In the genomic region with DNA sequence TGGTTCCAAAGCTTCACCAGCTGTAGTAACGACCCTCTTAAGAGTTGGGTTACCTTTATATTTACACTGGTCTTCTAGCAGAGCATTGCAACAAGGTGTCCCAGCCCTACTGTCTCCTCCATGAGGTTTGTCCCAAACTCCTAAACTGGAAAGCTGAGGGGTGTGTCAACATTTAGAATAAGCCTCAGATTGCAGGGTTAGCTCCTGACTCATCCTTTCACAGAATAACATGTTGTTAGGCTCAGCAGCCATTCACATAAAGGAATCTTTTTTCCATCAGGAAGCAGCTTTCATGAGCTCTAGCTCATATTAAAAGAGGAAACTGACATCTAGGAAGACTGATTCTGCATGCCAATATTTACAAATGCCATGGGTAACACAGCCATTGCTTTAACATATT, we compare ENCODE assay signal across 13 cellular contexts.
DNase-seq lines count a peak whose midpoint lies in the region; ATAC-seq and TF ChIP-seq lines count a peak whose summit lies in the region.
"Had no signal": no experiment of that assay in that cellular context is flagged by ENCODE, and none has a peak within 500 bp of the region (broad histone marks: within the 10 kb centered on the region; RNA-seq: fewer than 3 reads in every experiment).

No MANE protein-coding gene starts in this region.

- H3K27me3 Mint-ChIP-seq in natural killer cell (ENCODE audit: low read depth in 2 of 2), result no peaks in the 10 kb centered on the region

- H3K36me3 ChIP-seq in heart right ventricle (no peaks in the 10 kb centered on the region), SK-N-SH (replicated peaks in 1 of 2; ENCODE audit: control insufficient read depth in 1 of 2, insufficient read depth in 2 of 2, low read length in 1 of 2) (no peaks in the 10 kb centered on the region), aorta (ENCODE audit: control insufficient read depth in 1 of 2, insufficient read depth in 2 of 2, low read length in 1 of 2) (no peaks in the 10 kb centered on the region)
- H3K36me3 ChIP-seq: adrenal gland, thyroid gland had no signal

- WGBS in heart right ventricle, 2 donors, result 79 to 81% methylated on average over 1 of the region's 1 CpG
- 87% methylated on average over 1 of the region's 1 CpG for WGBS in SK-N-SH (ENCODE audit: low lambda C conversion rate)
- WGBS in aorta, 2 donors, result 88 to 91% methylated on average over 1 of the region's 1 CpG

- H3K9ac ChIP-seq in SK-N-SH, result no peak overlapping the region

- intact Hi-C loops in heart right ventricle (cut with DNase I), result no loop called here
- intact Hi-C loops in Right ventricle myocardium inferior (cut with DNase I), result loop anchor here (5.0 kb wide), 1 partner anchor 35 kb away; no protein-coding TSS in a partner anchor
- intact Hi-C loops in aorta (cut with DNase I), result loop anchor here in 1 of 2 donors (5.0 kb wide), 1 partner anchor 35 kb away; no protein-coding TSS in a partner anchor
- intact Hi-C loops in natural killer cell (cut with micrococcal nuclease), result no loop called here
- intact Hi-C loops in dorsolateral prefrontal cortex (cut with DNase I), result no loop called here

- peaks cover 11% of the 10 kb centered on the region for H3F3A ChIP-seq in SK-N-SH (replicated peaks; ENCODE audit: insufficient read depth)

- H3K9me2 ChIP-seq in SK-N-SH, result no peaks in the 10 kb centered on the region

- peak overlapping the region in 5 of 10 donors; percentile 23 to 55 (median 41) for H3K27ac ChIP-seq in heart right ventricle
- peak overlapping the region in 1 of 2 experiments; percentile 23; a peak in 1 of 4 replicates for H3K27ac ChIP-seq in SK-N-SH (ENCODE audit: low read depth in 2 of 2, low read length in 1 of 2)
- no peak overlapping the region for H3K27ac ChIP-seq in aorta (ENCODE audit: low read depth in 1 of 2, low read length in 2 of 2)
- peak overlapping the region in 7 of 59 donors; percentile 1 to 42 (median 23) for H3K27ac ChIP-seq in dorsolateral prefrontal cortex
- H3K27ac ChIP-seq: adrenal gland, thyroid gland had no signal

- no peak for TF ChIP-seq EP300 in SK-N-SH (IDR thresholded peaks at IDR 0.05; ENCODE audit: borderline replicate concordance in 1 of 2, low read depth in 1 of 2, low read length in 1 of 2)

- CTCF ChIA-PET in SK-N-SH (lab: Yijun Ruan, JAX), result interaction anchor here (0.7 to 1.6 kb wide), 3 partner anchors 22 to 183 kb away, joined by 3 read pairs; no protein-coding TSS in a partner anchor

- H3K4me2 ChIP-seq in SK-N-SH, result peak overlapping the region; percentile 49

- TF ChIP-seq RAD21 in SK-N-SH (IDR thresholded peaks at IDR 0.05; ENCODE audit: low read length), result no peak

- POLR2A ChIA-PET in SK-N-SH (lab: Yijun Ruan, JAX), result no interaction called here

- ATAC-seq in heart right ventricle (peak in 6 of 8 donors; percentile 39 to 76 (median 54)), Right ventricle myocardium inferior (no peak), aorta (ENCODE audit: low FRiP score) (no peak), natural killer cell (no peak)
- ATAC-seq: naive thymus-derived CD8-positive, alpha-beta T cell had no signal

- DNase-seq in heart right ventricle (no peak), Right ventricle myocardium inferior (ENCODE audit: missing footprints) (no peak), SK-N-SH (no peak), fibroblast of peridontal ligament (ENCODE audit: extremely low read depth) (peak; percentile 78), iPS-NIHi7 (ENCODE audit: extremely low spot score) (no peak), aorta (no peak), natural killer cell (no peak), dorsolateral prefrontal cortex (no peak)
- DNase-seq: activated T-cell treated with anti-CD3 and anti-CD28 coated beads for 4 hours; adrenal gland; naive thymus-derived CD8-positive, alpha-beta T cell; SHP77 treated with DMSO at 0.1 percent for 48 hours; thyroid gland had no signal

- peaks cover 0 to 65% (median 13%) of the 10 kb centered on the region in 9 donors for H3K4me1 ChIP-seq in heart right ventricle
- H3K4me1 ChIP-seq in SK-N-SH (ENCODE audit: control insufficient read depth in 1 of 2, insufficient read depth in 2 of 2, low read depth in 1 of 2, low read length in 1 of 2), result peaks cover 12 to 15% of the 10 kb centered on the region in 2 experiments
- no peaks in the 10 kb centered on the region for H3K4me1 ChIP-seq in aorta (ENCODE audit: control insufficient read depth in 1 of 2, insufficient read depth in 2 of 2, low read length in 2 of 2)
- H3K4me1 ChIP-seq: adrenal gland, thyroid gland had no signal

- H2AFZ ChIP-seq in SK-N-SH (ENCODE audit: low read depth), result 0 out of 2 replicates have a peak overlapping the region, but pooled peaks have one; percentile 11

- H3K9me3 ChIP-seq in heart right ventricle, result no peaks in the 10 kb centered on the region
- H3K9me3 ChIP-seq in SK-N-SH, result no peaks in the 10 kb centered on the region
- no peaks in the 10 kb centered on the region for H3K9me3 ChIP-seq in aorta (ENCODE audit: control insufficient read depth, low read length)
- H3K9me3 ChIP-seq: adrenal gland, thyroid gland had no signal

- H3K4me3 ChIP-seq in heart right ventricle (no peak overlapping the region), SK-N-SH (ENCODE audit: low read depth in 2 of 2, low read length in 1 of 2) (0 out of 4 replicates have a peak overlapping the region, but pooled peaks of 1 of the 2 experiments have one; percentile 11), aorta (ENCODE audit: low read length in 2 of 2) (no peak overlapping the region), dorsolateral prefrontal cortex (no peak overlapping the region)
- H3K4me3 ChIP-seq: adrenal gland, thyroid gland had no signal

- H3K9me3 Mint-ChIP-seq in natural killer cell, result no peaks in the 10 kb centered on the region
- H3K9me3 Mint-ChIP-seq: naive thymus-derived CD8-positive, alpha-beta T cell had no signal

- H4K20me1 ChIP-seq in SK-N-SH (ENCODE audit: insufficient read depth), result no peaks in the 10 kb centered on the region

- peaks cover 22 to 28% of the 10 kb centered on the region in 2 donors for H3K4me1 Mint-ChIP-seq in natural killer cell

- no peak overlapping the region for H3K4me3 Mint-ChIP-seq in natural killer cell
- H3K4me3 Mint-ChIP-seq: naive thymus-derived CD8-positive, alpha-beta T cell had no signal

- H3K27me3 ChIP-seq in heart right ventricle, result no peaks in the 10 kb centered on the region
- H3K27me3 ChIP-seq in SK-N-SH (ENCODE audit: insufficient read depth), result no peaks in the 10 kb centered on the region
- H3K27me3 ChIP-seq in aorta (ENCODE audit: control insufficient read depth in 1 of 2, insufficient read depth in 2 of 2, low read length in 1 of 2), result no peaks in the 10 kb centered on the region
- H3K27me3 ChIP-seq in dorsolateral prefrontal cortex, result no peaks in the 10 kb centered on the region
- H3K27me3 ChIP-seq: adrenal gland, thyroid gland had no signal

- H3K27ac Mint-ChIP-seq in natural killer cell, result no peak overlapping the region
- H3K27ac Mint-ChIP-seq: naive thymus-derived CD8-positive, alpha-beta T cell had no signal

- H3K36me3 Mint-ChIP-seq in natural killer cell, result no peaks in the 10 kb centered on the region
- H3K36me3 Mint-ChIP-seq: naive thymus-derived CD8-positive, alpha-beta T cell had no signal

- TF ChIP-seq CTCF in heart right ventricle (IDR thresholded peaks at IDR 0.05) (no peak), SK-N-SH (IDR thresholded peaks at IDR 0.05) (no peak), natural killer cell (IDR thresholded peaks at IDR 0.05) (no peak), dorsolateral prefrontal cortex (IDR thresholded peaks at IDR 0.05 in 54 of 56, conservative IDR thresholded peaks at IDR 0.05 in 2 of 56; ENCODE audit: low read depth in 1 of 56, partially characterized antibody in 56 of 56) (no peak)

- no peaks in the 10 kb centered on the region for H3K79me2 ChIP-seq in SK-N-SH (ENCODE audit: insufficient read depth)

TF ChIP-seq in SK-N-SH, 30 proteins besides CTCF, POLR2A, EP300 and RAD21 (continues in another document):
- TF ChIP-seq, protein P1, sequence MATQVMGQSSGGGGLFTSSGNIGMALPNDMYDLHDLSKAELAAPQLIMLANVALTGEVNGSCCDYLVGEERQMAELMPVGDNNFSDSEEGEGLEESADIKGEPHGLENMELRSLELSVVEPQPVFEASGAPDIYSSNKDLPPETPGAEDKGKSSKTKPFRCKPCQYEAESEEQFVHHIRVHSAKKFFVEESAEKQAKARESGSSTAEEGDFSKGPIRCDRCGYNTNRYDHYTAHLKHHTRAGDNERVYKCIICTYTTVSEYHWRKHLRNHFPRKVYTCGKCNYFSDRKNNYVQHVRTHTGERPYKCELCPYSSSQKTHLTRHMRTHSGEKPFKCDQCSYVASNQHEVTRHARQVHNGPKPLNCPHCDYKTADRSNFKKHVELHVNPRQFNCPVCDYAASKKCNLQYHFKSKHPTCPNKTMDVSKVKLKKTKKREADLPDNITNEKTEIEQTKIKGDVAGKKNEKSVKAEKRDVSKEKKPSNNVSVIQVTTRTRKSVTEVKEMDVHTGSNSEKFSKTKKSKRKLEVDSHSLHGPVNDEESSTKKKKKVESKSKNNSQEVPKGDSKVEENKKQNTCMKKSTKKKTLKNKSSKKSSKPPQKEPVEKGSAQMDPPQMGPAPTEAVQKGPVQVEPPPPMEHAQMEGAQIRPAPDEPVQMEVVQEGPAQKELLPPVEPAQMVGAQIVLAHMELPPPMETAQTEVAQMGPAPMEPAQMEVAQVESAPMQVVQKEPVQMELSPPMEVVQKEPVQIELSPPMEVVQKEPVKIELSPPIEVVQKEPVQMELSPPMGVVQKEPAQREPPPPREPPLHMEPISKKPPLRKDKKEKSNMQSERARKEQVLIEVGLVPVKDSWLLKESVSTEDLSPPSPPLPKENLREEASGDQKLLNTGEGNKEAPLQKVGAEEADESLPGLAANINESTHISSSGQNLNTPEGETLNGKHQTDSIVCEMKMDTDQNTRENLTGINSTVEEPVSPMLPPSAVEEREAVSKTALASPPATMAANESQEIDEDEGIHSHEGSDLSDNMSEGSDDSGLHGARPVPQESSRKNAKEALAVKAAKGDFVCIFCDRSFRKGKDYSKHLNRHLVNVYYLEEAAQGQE (IDR thresholded peaks at IDR 0.05; ENCODE audit: low read depth, low read length), result no peak
- TF ChIP-seq YY1 (IDR thresholded peaks at IDR 0.05; ENCODE audit: low read depth) (no peak), GATA2 (CRISPR knock-in tag; IDR thresholded peaks at IDR 0.05) (no peak)
- TF ChIP-seq, protein P2, sequence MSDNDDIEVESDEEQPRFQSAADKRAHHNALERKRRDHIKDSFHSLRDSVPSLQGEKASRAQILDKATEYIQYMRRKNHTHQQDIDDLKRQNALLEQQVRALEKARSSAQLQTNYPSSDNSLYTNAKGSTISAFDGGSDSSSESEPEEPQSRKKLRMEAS (IDR thresholded peaks at IDR 0.05; ENCODE audit: low read depth), result no peak
- TF ChIP-seq, protein P3, sequence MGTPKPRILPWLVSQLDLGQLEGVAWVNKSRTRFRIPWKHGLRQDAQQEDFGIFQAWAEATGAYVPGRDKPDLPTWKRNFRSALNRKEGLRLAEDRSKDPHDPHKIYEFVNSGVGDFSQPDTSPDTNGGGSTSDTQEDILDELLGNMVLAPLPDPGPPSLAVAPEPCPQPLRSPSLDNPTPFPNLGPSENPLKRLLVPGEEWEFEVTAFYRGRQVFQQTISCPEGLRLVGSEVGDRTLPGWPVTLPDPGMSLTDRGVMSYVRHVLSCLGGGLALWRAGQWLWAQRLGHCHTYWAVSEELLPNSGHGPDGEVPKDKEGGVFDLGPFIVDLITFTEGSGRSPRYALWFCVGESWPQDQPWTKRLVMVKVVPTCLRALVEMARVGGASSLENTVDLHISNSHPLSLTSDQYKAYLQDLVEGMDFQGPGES (IDR thresholded peaks at IDR 0.05; ENCODE audit: low read depth, low read length), result no peak

Comparison
In these comparisons a context has a peak if more than half of its experiments do, and no peak if none do; other contexts are left out.
1. ATAC-seq: peak in heart right ventricle (6 of 8); none in Right ventricle myocardium inferior (single experiment), aorta (single experiment) and natural killer cell (0 of 3).